23 cellular contexts compared by ENCODE assay signal in the genomic region with DNA sequence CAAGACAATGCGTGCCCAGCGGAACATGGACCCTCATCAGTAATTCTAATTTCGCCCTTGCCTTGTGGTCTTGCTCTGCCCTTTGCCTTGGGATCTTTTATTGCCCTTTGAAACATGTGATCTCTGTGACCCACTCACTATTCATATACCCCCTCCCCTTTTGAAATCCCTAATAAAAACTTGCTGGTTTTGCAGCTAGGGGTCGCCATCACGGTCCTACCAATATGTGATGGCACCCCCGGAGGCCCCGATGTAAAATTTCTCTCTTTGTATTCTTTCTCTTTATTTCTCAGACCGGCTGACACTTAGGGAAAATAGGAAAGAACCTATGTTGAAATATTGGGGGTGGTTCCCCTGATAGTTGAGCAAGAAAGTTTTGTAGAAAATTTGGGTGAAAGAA.
DNase-seq lines count a peak whose midpoint lies in the region; ATAC-seq, FAIRE-seq and TF ChIP-seq lines count a peak whose summit lies in the region.
"Had no signal": no experiment of that assay in that cellular context is flagged by ENCODE, and none has a peak within 500 bp of the region (broad histone marks: within the 10 kb centered on the region; RNA-seq: fewer than 3 reads in every experiment).

No MANE protein-coding gene starts in this region.

- WGBS in SK-N-SH (ENCODE audit: low lambda C conversion rate), result 93% methylated on average over 8 of the region's 8 CpGs
- 92% methylated on average over 8 of the region's 8 CpGs; no CpG with 5 or more reads in 1 of the 2 experiments for WGBS in H1 (ENCODE audit: extremely low coverage in 1 of 2, insufficient coverage in 1 of 2, insufficient read length in 1 of 2, insufficient replicate concordance in 2 of 2, low coverage in 1 of 2, low lambda C conversion rate in 2 of 2, missing lambda C conversion rate in 1 of 2), 2 experiments

- no peak overlapping the region for H3K9ac ChIP-seq in SK-N-SH
- no peak overlapping the region for H3K9ac ChIP-seq in KMS-11
- no peak overlapping the region for H3K9ac ChIP-seq in H1 (replicated peaks in 1 of 4; ENCODE audit: extremely low read depth in 1 of 4, low read depth in 3 of 4, low read length in 3 of 4)

- H3K9me3 ChIP-seq in SK-N-SH (peaks cover 5% of the 10 kb centered on the region; the same call in 1 of the 2 replicates), H1 (ENCODE audit: insufficient read depth in 2 of 2, low read depth in 1 of 2, low read length in 1 of 2) (peaks cover 0 to 11% of the 10 kb centered on the region in 2 experiments; a peak in 2 of 4 replicates), WERI-Rb-1 (ENCODE audit: severe bottlenecking) (peaks cover 5% of the 10 kb centered on the region)

- TF ChIP-seq EP300 in SK-N-SH (IDR thresholded peaks at IDR 0.05; ENCODE audit: borderline replicate concordance in 1 of 2, low read depth in 1 of 2, low read length in 1 of 2), result no peak
- no peak for TF ChIP-seq EP300 in H1 (IDR thresholded peaks at IDR 0.05; ENCODE audit: borderline replicate concordance in 1 of 2, low read depth in 2 of 2, low read length in 2 of 2)

- TF ChIP-seq CTCF in SK-N-SH (IDR thresholded peaks at IDR 0.05) (peak; percentile 18; the same call in 1 of the 2 replicates), KMS-11 (conservative IDR thresholded peaks at IDR 0.05; ENCODE audit: low read depth, low read length) (peak; percentile 43; the same call in 1 of the 2 replicates), H1 (IDR thresholded peaks at IDR 0.05; ENCODE audit: control extremely low read depth in 1 of 3, insufficient read depth in 1 of 3, low read depth in 1 of 3, low read length in 3 of 3) (peak in 2 of 3 experiments; percentile 14 to 71; a peak in 3 of 4 replicates), WERI-Rb-1 (IDR thresholded peaks at IDR 0.05; ENCODE audit: low read depth, low read length) (no peak), GM20000 (IDR thresholded peaks at IDR 0.05; ENCODE audit: extremely low read depth, missing control alignments) (no peak)

- no peaks in the 10 kb centered on the region for H3K9me2 ChIP-seq in SK-N-SH

- H3K27me3 ChIP-seq in SK-N-SH (ENCODE audit: insufficient read depth) (no peaks in the 10 kb centered on the region), KMS-11 (ENCODE audit: insufficient read depth, low read depth) (no peaks in the 10 kb centered on the region), H1 (replicated peaks in 1 of 4; ENCODE audit: control insufficient read depth in 3 of 4, extremely low read depth in 1 of 4, insufficient read depth in 3 of 4, low read length in 3 of 4) (no peaks in the 10 kb centered on the region), WERI-Rb-1 (ENCODE audit: insufficient read depth, low read depth, severe bottlenecking) (no peaks in the 10 kb centered on the region)

- H4K5ac ChIP-seq in H1 (ENCODE audit: insufficient read length, low read depth, low read length), result no peak overlapping the region

- H3K27ac ChIP-seq in SK-N-SH (ENCODE audit: low read depth in 2 of 2, low read length in 1 of 2), result no peak overlapping the region
- H3K27ac ChIP-seq in KMS-11, result no peak overlapping the region
- no peak overlapping the region for H3K27ac ChIP-seq in H1 (ENCODE audit: low read depth, low read length)
- H3K27ac ChIP-seq in WERI-Rb-1, result no peak overlapping the region
- H3K27ac ChIP-seq: HL-60 had no signal

- H3K4me2 ChIP-seq in SK-N-SH (no peak overlapping the region), KMS-11 (no peak overlapping the region), H1 (ENCODE audit: insufficient read depth in 1 of 2, low read depth in 2 of 2, low read length in 2 of 2) (no peak overlapping the region)

- H2BK120ac ChIP-seq in H1 (replicated peaks; ENCODE audit: low read depth, low read length), result no peak overlapping the region

- H2AFZ ChIP-seq in SK-N-SH (ENCODE audit: low read depth) (no peak overlapping the region), KMS-11 (ENCODE audit: low read depth) (no peak overlapping the region), H1 (ENCODE audit: low read length) (no peak overlapping the region)

- no peak overlapping the region for H3K18ac ChIP-seq in H1 (ENCODE audit: extremely low read depth, low read length)

- H3K4me3 ChIP-seq in SK-N-SH (ENCODE audit: low read depth in 2 of 2, low read length in 1 of 2) (no peak overlapping the region), KMS-11 (IDR thresholded peaks at IDR 0.05; ENCODE audit: insufficient read depth, low read depth, low read length) (no peak overlapping the region), H1 (ENCODE audit: extremely low read depth in 1 of 4, insufficient read depth in 2 of 4, low read depth in 3 of 4, low read length in 4 of 4) (no peak overlapping the region), WERI-Rb-1 (ENCODE audit: low read depth, low read length) (no peak overlapping the region)

- TF ChIP-seq POLR2A in H1 (IDR thresholded peaks at IDR 0.05; ENCODE audit: control extremely low read depth in 1 of 2, low read depth in 2 of 2, low read length in 2 of 2), result no peak

- DNase-seq in SK-N-SH, result no peak
- no peak for DNase-seq in H1 (ENCODE audit: low read depth in 1 of 2, low spot score in 2 of 2)
- DNase-seq in WERI-Rb-1, result no peak
- DNase-seq in GM20000 (ENCODE audit: low spot score), result no peak
- no peak for DNase-seq in inferior parietal cortex (ENCODE audit: extremely low spot score)
- DNase-seq: 8988T, DND-41, H7, KBM-7, NCI-H1092, NCI-H1436 treated with DMSO at 0.1 percent for 48 hours, NCI-H1930, NCI-H2227 treated with DMSO at 0.1 percent for 48 hours, NCI-H510A, SIG-M5, T-helper 1 cell had no signal

- CTCF ChIA-PET in SK-N-SH (lab: Yijun Ruan, JAX), result no interaction called here
- CTCF ChIA-PET in H1 (lab: Charles Lee; ENCODE audit: partially characterized antibody), result interaction anchor here (1.3 kb wide), 1 partner anchor 79 kb away, joined by 3 read pairs; no protein-coding TSS in a partner anchor

- no peak overlapping the region for H2AK5ac ChIP-seq in H1 (ENCODE audit: low read depth, low read length)

- H3K4me1 ChIP-seq in SK-N-SH (ENCODE audit: control insufficient read depth in 1 of 2, insufficient read depth in 2 of 2, low read depth in 1 of 2, low read length in 1 of 2) (peaks cover 0 to 2% of the 10 kb centered on the region in 2 experiments; a peak in 2 of 4 replicates), KMS-11 (ENCODE audit: low read depth, poor library complexity, severe bottlenecking) (peaks cover 19% of the 10 kb centered on the region), H1 (replicated peaks in 1 of 4; ENCODE audit: control insufficient read depth in 3 of 4, insufficient read depth in 4 of 4, low read length in 3 of 4) (no peaks in the 10 kb centered on the region)

- H2BK12ac ChIP-seq in H1 (ENCODE audit: low read depth, low read length), result no peak overlapping the region

- no peak overlapping the region for H2BK20ac ChIP-seq in H1 (ENCODE audit: low read length)

- no peaks in the 10 kb centered on the region for H4K20me1 ChIP-seq in SK-N-SH (ENCODE audit: insufficient read depth)
- peaks cover 11% of the 10 kb centered on the region for H4K20me1 ChIP-seq in KMS-11 (ENCODE audit: insufficient read depth)
- no peaks in the 10 kb centered on the region for H4K20me1 ChIP-seq in H1 (replicated peaks in 1 of 2; ENCODE audit: control insufficient read depth in 1 of 2, insufficient read depth in 2 of 2, low read length in 2 of 2)

- peaks cover 5% of the 10 kb centered on the region; the same call in 1 of the 2 replicates for H3K79me2 ChIP-seq in SK-N-SH (ENCODE audit: insufficient read depth)
- peaks cover 81% of the 10 kb centered on the region; the same call in 1 of the 2 replicates for H3K79me2 ChIP-seq in KMS-11 (ENCODE audit: insufficient read depth, low read depth)
- H3K79me2 ChIP-seq in H1 (ENCODE audit: control insufficient read depth in 1 of 2, insufficient read depth in 2 of 2, low read length in 2 of 2), result no peaks in the 10 kb centered on the region; a peak in 1 of 4 replicates

- H3K36me3 ChIP-seq in SK-N-SH (replicated peaks in 1 of 2; ENCODE audit: control insufficient read depth in 1 of 2, insufficient read depth in 2 of 2, low read length in 1 of 2), result peaks cover 2 to 29% of the 10 kb centered on the region in 2 experiments
- no peaks in the 10 kb centered on the region for H3K36me3 ChIP-seq in KMS-11 (ENCODE audit: insufficient read depth)
- H3K36me3 ChIP-seq in H1 (ENCODE audit: control insufficient read depth in 2 of 4, insufficient read depth in 4 of 4, low read length in 3 of 4), result no peaks in the 10 kb centered on the region; a peak in 1 of 8 replicates
- H3K36me3 ChIP-seq in WERI-Rb-1, result no peaks in the 10 kb centered on the region

- H3K56ac ChIP-seq in H1 (replicated peaks; ENCODE audit: insufficient read length, low read depth, low read length), result no peak overlapping the region

- FAIRE-seq in H1 (lab: Jason Lieb, UNC), result no peak
- FAIRE-seq: D721Med, HepG2 had no signal

- no peak for TF ChIP-seq RAD21 in SK-N-SH (IDR thresholded peaks at IDR 0.05; ENCODE audit: low read length)
- peak in 1 of 2 experiments; percentile 6; a peak in 1 of 4 replicates for TF ChIP-seq RAD21 in H1 (IDR thresholded peaks at IDR 0.05 in 1 of 2, conservative IDR thresholded peaks at IDR 0.05 in 1 of 2; ENCODE audit: low read depth in 2 of 2, low read length in 2 of 2)

- no peak overlapping the region for H4K91ac ChIP-seq in H1 (replicated peaks; ENCODE audit: insufficient read length, low read length)

- H3K4ac ChIP-seq in H1 (replicated peaks; ENCODE audit: insufficient read length, low read depth, low read length), result no peak overlapping the region

- H3K79me1 ChIP-seq in H1 (ENCODE audit: low read depth, low read length), result no peaks in the 10 kb centered on the region

- H3K23ac ChIP-seq in H1 (ENCODE audit: insufficient read length), result no peak overlapping the region

- ATAC-seq in SK-N-SH treated with all-trans-retinoic acid at 6 μM for 48 hours (no peak), GM18870 (IDR thresholded peaks at IDR 0.05; ENCODE audit: unreplicated experiment) (no peak)
- ATAC-seq: HepG2, Panc1 had no signal

- no peak overlapping the region for H3K14ac ChIP-seq in H1 (ENCODE audit: insufficient read length)

- H2BK5ac ChIP-seq in H1 (ENCODE audit: low read depth, low read length), result no peak overlapping the region

- H3F3A ChIP-seq in SK-N-SH (replicated peaks; ENCODE audit: insufficient read depth), result peaks cover 4% of the 10 kb centered on the region

- H3K23me2 ChIP-seq in H1 (ENCODE audit: low read depth, low read length), result no peaks in the 10 kb centered on the region

- no peak overlapping the region for H4K8ac ChIP-seq in H1 (ENCODE audit: extremely low read depth, insufficient read depth, low read length)

- no peak overlapping the region for H2BK15ac ChIP-seq in H1 (ENCODE audit: low read length)

- POLR2A ChIA-PET in SK-N-SH (lab: Yijun Ruan, JAX), result no interaction called here
- POLR2A ChIA-PET in H1 (lab: Charles Lee; ENCODE audit: partially characterized antibody), result no interaction called here

TF ChIP-seq in SK-N-SH treated with all-trans-retinoic acid at 6 μM for 48 hours, 23 proteins besides CTCF, POLR2A, EP300 and RAD21:
- no peak for TF ChIP-seq SNAI2 (CRISPR knock-in tag; IDR thresholded peaks at IDR 0.05)
- no peak for TF ChIP-seq ZNF70 (CRISPR knock-in tag; IDR thresholded peaks at IDR 0.05)

TF ChIP-seq in H1, 55 proteins besides CTCF, POLR2A, EP300 and RAD21 (continues in another document):
- TF ChIP-seq CHD2 (IDR thresholded peaks at IDR 0.05; ENCODE audit: low read length) (no peak), MAFK (IDR thresholded peaks at IDR 0.05; ENCODE audit: low read depth, low read length) (no peak)

Comparison
In these comparisons a context has a peak if more than half of its experiments do, and no peak if none do; other contexts are left out.
1. CTCF ChIP-seq: peak in SK-N-SH (single experiment), KMS-11 (single experiment) and H1 (2 of 3); none in WERI-Rb-1 (single experiment) and GM20000 (single experiment).